In genomic region chr13:32045963-32046785, GRCh38 we compare ENCODE assay signal across 8 cellular contexts. TPM values are rescaled to one million over a fixed set of nuclear protein-coding genes. Genes with fewer than 3 reads are reported as not detected.
DNase-seq lines count a peak whose midpoint lies in the region; ATAC-seq and TF ChIP-seq lines count a peak whose summit lies in the region.

No MANE protein-coding gene starts in this region.

- no peaks in the 10 kb centered on the region for H3K27me3 ChIP-seq in CD4-positive, alpha-beta memory T cell (ENCODE audit: insufficient read depth, low read length)
- H3K27me3 ChIP-seq in tibial artery: no peaks in the 10 kb centered on the region

- no peak overlapping the region for H3K4me3 ChIP-seq in CD4-positive, alpha-beta memory T cell (ENCODE audit: low read length in 2 of 2)
- no peak overlapping the region for H3K4me3 ChIP-seq in tibial artery

- H3K4me1 Mint-ChIP-seq in CD4-positive, alpha-beta memory T cell: peaks cover 25 to 61% (median 41%) of the 10 kb centered on the region in 4 donors
- peaks cover 68% of the 10 kb centered on the region for H3K4me1 Mint-ChIP-seq in activated T-helper 1 cell treated with anti-CD3 and anti-CD28 coated beads, Interleukin-12 subunit alpha, Interleukin-12 subunit beta, Interleukin-2, Interleukin-4 antibody, amounts not matched to agents 30 ng/mL and 10 ng/mL and 1 ng/mL, durations not matched to agents 14 hours and 24 hours and 36 hours (ENCODE audit: low read depth)

- H3K9me3 Mint-ChIP-seq in CD4-positive, alpha-beta memory T cell: peaks cover 0 to 3% (median 0%) of the 10 kb centered on the region in 8 donors
- peaks cover 5% of the 10 kb centered on the region for H3K9me3 Mint-ChIP-seq in activated T-helper 1 cell treated with anti-CD3 and anti-CD28 coated beads, Interleukin-12 subunit alpha, Interleukin-12 subunit beta, Interleukin-2, Interleukin-4 antibody, amounts not matched to agents 30 ng/mL and 10 ng/mL and 1 ng/mL, durations not matched to agents 14 hours and 24 hours and 36 hours

- TF ChIP-seq CTCF in tibial artery (IDR thresholded peaks at IDR 0.05): no peak

- H3K27ac ChIP-seq in CD4-positive, alpha-beta memory T cell (ENCODE audit: low read depth, low read length): no peak overlapping the region
- peak overlapping the region; percentile 42 to 45 for H3K27ac ChIP-seq in tibial artery

- H3K36me3 Mint-ChIP-seq in CD4-positive, alpha-beta memory T cell: peaks cover 0 to 9% of the 10 kb centered on the region in 2 donors
- H3K36me3 Mint-ChIP-seq in activated T-helper 1 cell treated with anti-CD3 and anti-CD28 coated beads, Interleukin-12 subunit alpha, Interleukin-12 subunit beta, Interleukin-2, Interleukin-4 antibody, amounts not matched to agents 30 ng/mL and 10 ng/mL and 1 ng/mL, durations not matched to agents 14 hours and 24 hours and 36 hours (ENCODE audit: low read depth): peaks cover 8% of the 10 kb centered on the region

- CTCF ChIA-PET in CD4-positive, alpha-beta memory T cell (lab: Charles Lee; ENCODE audit: partially characterized antibody): interaction anchor here (2.6 kb wide), 1 partner anchor 136 kb away, joined by 9 read pairs; no protein-coding TSS in a partner anchor

- POLR2A ChIA-PET in CD4-positive, alpha-beta memory T cell (lab: Charles Lee; ENCODE audit: partially characterized antibody): interaction anchor here (1.2 to 2.0 kb wide), 3 partner anchors 15 to 269 kb away, joined by 3 to 12 read pairs (median 3); partner anchors contain the start of genes BRCA2, FRY and ZAR1L

- H3K4me3 Mint-ChIP-seq in CD4-positive, alpha-beta memory T cell: peak overlapping the region in 6 of 8 donors; percentile 29 to 66 (median 44)
- peak overlapping the region; percentile 43 for H3K4me3 Mint-ChIP-seq in activated T-helper 1 cell treated with anti-CD3 and anti-CD28 coated beads, Interleukin-12 subunit alpha, Interleukin-12 subunit beta, Interleukin-2, Interleukin-4 antibody, amounts not matched to agents 30 ng/mL and 10 ng/mL and 1 ng/mL, durations not matched to agents 14 hours and 24 hours and 36 hours

- no peaks in the 10 kb centered on the region for H3K9me3 ChIP-seq in CD4-positive, alpha-beta memory T cell (ENCODE audit: control insufficient read depth in 1 of 2, low read length in 2 of 2)
- H3K9me3 ChIP-seq in tibial artery: no peaks in the 10 kb centered on the region

- ATAC-seq in GM18867 (IDR thresholded peaks at IDR 0.05; ENCODE audit: unreplicated experiment): no peak

- intact Hi-C loops in CD4-positive, alpha-beta memory T cell (cut with micrococcal nuclease): loop anchor here (2.0 kb wide), 1 partner anchor 15 kb away; the partner anchor contains the start of gene FRY
- intact Hi-C loops in activated T-helper 1 cell treated with anti-CD3 and anti-CD28 coated beads, Interleukin-12 subunit alpha, Interleukin-12 subunit beta, Interleukin-2, Interleukin-4 antibody, amounts not matched to agents 30 ng/mL and 10 ng/mL and 1 ng/mL, durations not matched to agents 14 hours and 24 hours and 36 hours (cut with micrococcal nuclease): loop anchor here (2.0 to 5.0 kb wide), 2 partner anchors 15 to 381 kb away; partner anchors contain the start of genes FRY and N4BP2L1
- intact Hi-C loops in tibial artery (cut with DNase I; ENCODE audit: low total_unique reads): no loop called here

- peak in 2 of 5 donors; percentile 11 to 16 for DNase-seq in CD4-positive, alpha-beta memory T cell
- DNase-seq in M059J (ENCODE audit: low read depth) (peak; percentile 38), hippocampal formation (lab: John Stamatoyannopoulos, UW) (peak; percentile 21 to 79), tibial artery (no peak), NCI-H82 treated with DMSO at 0.1 percent for 48 hours (lab: John Stamatoyannopoulos, UW; ENCODE audit: unreplicated experiment) (no peak)
- peak; percentile 9 for DNase-seq in activated T-helper 1 cell treated with anti-CD3 and anti-CD28 coated beads, Interleukin-12 subunit alpha, Interleukin-12 subunit beta, Interleukin-2, Interleukin-4 antibody, amounts not matched to agents 30 ng/mL and 10 ng/mL and 1 ng/mL, durations not matched to agents 14 hours and 24 hours and 36 hours (ENCODE audit: low spot score)
- no peak for DNase-seq in stimulated activated CD4-positive, alpha-beta T cell treated with anti-CD3 and anti-CD28 coated beads, Interleukin-15, amount 100 ng/mL, for 24 hours

- H3K36me3 ChIP-seq in CD4-positive, alpha-beta memory T cell (ENCODE audit: insufficient read depth, low read length): no peaks in the 10 kb centered on the region
- peaks cover 0 to 4% (median 0%) of the 10 kb centered on the region in 3 donors for H3K36me3 ChIP-seq in tibial artery

- peaks cover 38% of the 10 kb centered on the region for H3K4me1 ChIP-seq in CD4-positive, alpha-beta memory T cell (ENCODE audit: insufficient read depth, low read length)
- H3K4me1 ChIP-seq in tibial artery: peaks cover 0 to 55% (median 26%) of the 10 kb centered on the region in 4 donors

- H3K27me3 Mint-ChIP-seq in CD4-positive, alpha-beta memory T cell: no peaks in the 10 kb centered on the region
- H3K27me3 Mint-ChIP-seq in activated T-helper 1 cell treated with anti-CD3 and anti-CD28 coated beads, Interleukin-12 subunit alpha, Interleukin-12 subunit beta, Interleukin-2, Interleukin-4 antibody, amounts not matched to agents 30 ng/mL and 10 ng/mL and 1 ng/mL, durations not matched to agents 14 hours and 24 hours and 36 hours (ENCODE audit: insufficient read depth): no peaks in the 10 kb centered on the region

- peak overlapping the region in 3 of 7 donors; percentile 19 to 83 (median 60) for H3K27ac Mint-ChIP-seq in CD4-positive, alpha-beta memory T cell
- peak overlapping the region; percentile 79 for H3K27ac Mint-ChIP-seq in activated T-helper 1 cell treated with anti-CD3 and anti-CD28 coated beads, Interleukin-12 subunit alpha, Interleukin-12 subunit beta, Interleukin-2, Interleukin-4 antibody, amounts not matched to agents 30 ng/mL and 10 ng/mL and 1 ng/mL, durations not matched to agents 14 hours and 24 hours and 36 hours

RNA-seq across cellular contexts. Expression of gene FRY, which starts 14.6 kb away (rescaled TPM):
- total RNA-seq in CD4-positive, alpha-beta memory T cell: 10 to 100 TPM; 15.8 to 19.2 TPM
- polyA plus RNA-seq in CD4-positive, alpha-beta memory T cell: 1 to 10 TPM; 2.3 to 7.7 TPM
- 2.4 and 5.7 TPM in 2 replicates for total RNA-seq in M059J (2014; rRNA removed; shearing (Covaris generic))
- total RNA-seq in activated T-helper 1 cell treated with anti-CD3 and anti-CD28 coated beads, Interleukin-12 subunit alpha, Interleukin-12 subunit beta, Interleukin-2, Interleukin-4 antibody, amounts not matched to agents 30 ng/mL and 10 ng/mL and 1 ng/mL, durations not matched to agents 14 hours and 24 hours and 36 hours: 2.4 and 3.2 TPM in 2 replicates

Comparison
In these comparisons a context has a peak if more than half of its experiments do, and no peak if none do; other contexts are left out.
1. DNase-seq: peak in M059J (single experiment), activated T-helper 1 cell treated with anti-CD3 and anti-CD28 coated beads, Interleukin-12 subunit alpha, Interleukin-12 subunit beta, Interleukin-2, Interleukin-4 antibody, amounts not matched to agents 30 ng/mL and 10 ng/mL and 1 ng/mL, durations not matched to agents 14 hours and 24 hours and 36 hours (single experiment) and hippocampal formation (2 of 2); none in tibial artery (0 of 2), NCI-H82 treated with DMSO at 0.1 percent for 48 hours (single experiment) and stimulated activated CD4-positive, alpha-beta T cell treated with anti-CD3 and anti-CD28 coated beads, Interleukin-15, amount 100 ng/mL, for 24 hours (single experiment).